1 cellular context compared by ENCODE assay signal in genomic region chr3:101676765-101677435, GRCh38.
A peak's percentile ranks its signal among the peaks of the same experiment; 100 is the strongest.
TF ChIP-seq lines count a peak whose summit lies in the region.

TSS of gene ZBTB11 (minus strand) at chr3:101677132. CDS start at chr3:101676914, 218 bp downstream.

TF ChIP-seq in K562, 482 proteins besides CTCF, POLR2A, EP300 and RAD21 (continued from another document and continues in another):
- TF ChIP-seq MLX (CRISPR knock-in tag; conservative IDR thresholded peaks at IDR 0.05): no peak
- no peak for TF ChIP-seq ZBTB49 (CRISPR knock-in tag; IDR thresholded peaks at IDR 0.05; ENCODE audit: borderline replicate concordance)
- peak; percentile 87 to 95 for TF ChIP-seq MNT (conservative IDR thresholded peaks at IDR 0.05)
- TF ChIP-seq BCL6 (CRISPR knock-in tag; IDR thresholded peaks at IDR 0.05): no peak
- no peak for TF ChIP-seq ZNF224 (CRISPR knock-in tag; IDR thresholded peaks at IDR 0.05)
- TF ChIP-seq SAFB (IDR thresholded peaks at IDR 0.05; ENCODE audit: borderline replicate concordance, low read depth, low read length): no peak
- no peak for TF ChIP-seq FOXK1 (CRISPR knock-in tag; IDR thresholded peaks at IDR 0.05; ENCODE audit: borderline replicate concordance)
- TF ChIP-seq ETV6 (IDR thresholded peaks at IDR 0.05; ENCODE audit: borderline replicate concordance in 1 of 2, low read depth in 2 of 2, low read length in 1 of 2): no peak
- no peak for TF ChIP-seq ETV6 (CRISPR knock-in tag; IDR thresholded peaks at IDR 0.05; ENCODE audit: borderline replicate concordance)
- TF ChIP-seq FOSL1 (tag; conservative IDR thresholded peaks at IDR 0.05): no peak
- no peak for TF ChIP-seq ZNF655 (CRISPR knock-in tag; IDR thresholded peaks at IDR 0.05)
- TF ChIP-seq OTX1 (CRISPR knock-in tag; IDR thresholded peaks at IDR 0.05): 0 out of 2 replicates have a peak, but pooled peaks have one; percentile 21
- no peak for TF ChIP-seq TFE3 (CRISPR knock-in tag; IDR thresholded peaks at IDR 0.05)
- TF ChIP-seq POLR3A (IDR thresholded peaks at IDR 0.05; ENCODE audit: borderline replicate concordance, extremely low read depth, insufficient read depth, insufficient read length): no peak
- no peak for TF ChIP-seq GMEB1 (CRISPR knock-in tag; IDR thresholded peaks at IDR 0.05)
- TF ChIP-seq POLR2AphosphoS5 (IDR thresholded peaks at IDR 0.05; ENCODE audit: control insufficient read depth, insufficient read depth, low read depth, low read length): peak; percentile 63
- peak; percentile 55; the same call in 1 of the 2 replicates for TF ChIP-seq NR2C2 (CRISPR knock-in tag; IDR thresholded peaks at IDR 0.05)
- TF ChIP-seq NR2C2 (tag; IDR thresholded peaks at IDR 0.05): peak; percentile 88
- no peak for TF ChIP-seq BRCA1 (IDR thresholded peaks at IDR 0.05)
- TF ChIP-seq BRCA1 (CRISPR knock-in tag; IDR thresholded peaks at IDR 0.05): no peak
- no peak for TF ChIP-seq SRSF3 (IDR thresholded peaks at IDR 0.05; ENCODE audit: insufficient read depth, low read length)
- TF ChIP-seq ZBTB40 (IDR thresholded peaks at IDR 0.05): peak; percentile 96
- TF ChIP-seq ZBTB40 (CRISPR knock-in tag; IDR thresholded peaks at IDR 0.05): no peak
- no peak for TF ChIP-seq HMGN3 (IDR thresholded peaks at IDR 0.05; ENCODE audit: borderline replicate concordance, extremely low read depth, insufficient read length, low read depth, low read length)
- no peak for TF ChIP-seq ZBED1 (IDR thresholded peaks at IDR 0.05)
- TF ChIP-seq TCF3 (CRISPR knock-in tag; IDR thresholded peaks at IDR 0.05): no peak
- no peak for TF ChIP-seq TARDBP (IDR thresholded peaks at IDR 0.05)
- peak; percentile 77 for TF ChIP-seq CEBPG (CRISPR knock-in tag; IDR thresholded peaks at IDR 0.05)
- peak; percentile 46 to 57; a peak in 2 of 4 replicates for TF ChIP-seq CEBPG (tag; conservative IDR thresholded peaks at IDR 0.05 in 1 of 2, IDR thresholded peaks at IDR 0.05 in 1 of 2)
- TF ChIP-seq UBTF (IDR thresholded peaks at IDR 0.05; ENCODE audit: borderline replicate concordance in 1 of 2, low read depth in 2 of 2, low read length in 2 of 2): 0 out of 4 replicates have a peak, but pooled peaks of 1 of the 2 experiments have one; percentile 35
- peak; percentile 83 for TF ChIP-seq RBFOX2 (IDR thresholded peaks at IDR 0.05; ENCODE audit: low read depth, low read length)
- TF ChIP-seq SMARCA4 (IDR thresholded peaks at IDR 0.05): no peak
- TF ChIP-seq ZBTB17 (CRISPR knock-in tag; IDR thresholded peaks at IDR 0.05): no peak
- TF ChIP-seq FOS (IDR thresholded peaks at IDR 0.05; ENCODE audit: extremely low read depth, insufficient read length): peak; percentile 54
- no peak for TF ChIP-seq KDM5B (IDR thresholded peaks at IDR 0.05; ENCODE audit: insufficient replicate concordance, low read depth, low read length)
- TF ChIP-seq DDX20 (tag; IDR thresholded peaks at IDR 0.05; ENCODE audit: low read depth): no peak
- no peak for TF ChIP-seq DPF2 (IDR thresholded peaks at IDR 0.05)
- TF ChIP-seq MLLT1 (IDR thresholded peaks at IDR 0.05): no peak
